Comparison of ENCODE assay signal across 24 cellular contexts in genomic region chr3:172189987-172190603, GRCh38.
A peak's percentile ranks its signal among the peaks of the same experiment; 100 is the strongest.
DNase-seq lines count a peak whose midpoint lies in the region; ATAC-seq and TF ChIP-seq lines count a peak whose summit lies in the region.
"Had no signal": no experiment of that assay in that cellular context is flagged by ENCODE, and none has a peak within 500 bp of the region (broad histone marks: within the 10 kb centered on the region; RNA-seq: fewer than 3 reads in every experiment).

No MANE protein-coding gene starts in this region.

- peaks cover 49% of the 10 kb centered on the region for H4K20me1 ChIP-seq in osteoblast (ENCODE audit: insufficient read depth, low read length)

- no peak for ATAC-seq in Panc1
- ATAC-seq: activated T-cell treated with anti-CD3 and anti-CD28 coated beads, Interleukin-2, amount 50 U/mL, for 4 hours; foreskin keratinocyte; left lobe of liver had no signal

- H3K27ac ChIP-seq in HEK293 (ENCODE audit: extremely low read depth, low read depth, low read length) (no peak overlapping the region), Panc1 (ENCODE audit: low read length) (peak overlapping the region; percentile 61), esophagus muscularis mucosa (replicated peaks in 1 of 4) (no peak overlapping the region), osteoblast (ENCODE audit: low read depth, low read length) (peak overlapping the region; percentile 52)
- H3K27ac ChIP-seq: cardiac muscle cell, foreskin keratinocyte, vagina had no signal

- CTCF ChIA-PET in HEK293 (lab: Yijun Ruan, JAX) (interaction anchor here (0.6 to 1.0 kb wide), 2 partner anchors 8 to 14 kb away, joined by 3 to 4 read pairs; no protein-coding TSS in a partner anchor), Panc1 (lab: Charles Lee) (no interaction called here)
- CTCF ChIA-PET in activated CD4-positive, alpha-beta memory T cell treated with anti-CD3 and anti-CD28 coated beads for 36 hours (lab: Charles Lee) = no interaction called here

- intact Hi-C loops in Panc1 (cut with micrococcal nuclease; ENCODE audit: unreplicated experiment) (no loop called here), esophagus muscularis mucosa (cut with DNase I) (no loop called here)
- intact Hi-C loops in activated CD4-positive, alpha-beta memory T cell treated with anti-CD3 and anti-CD28 coated beads for 36 hours (cut with micrococcal nuclease) = no loop called here

- 81% methylated on average over 7 of the region's 7 CpGs for WGBS in esophagus muscularis mucosa

- in situ Hi-C loops in Panc1 (cut with HindIII; ENCODE audit: low pct_unique_long_range_greater_than_20kb, low sequenced_read_pairs) = no loop called here

- H2AFZ ChIP-seq in osteoblast (ENCODE audit: low read length) = no peak overlapping the region

- POLR2A ChIA-PET in HEK293 (lab: Yijun Ruan, JAX) = no interaction called here
- POLR2A ChIA-PET in Panc1 (lab: Charles Lee) = interaction anchor here (0.6 kb wide), 1 partner anchor 17 kb away, joined by 3 read pairs; no protein-coding TSS in a partner anchor
- POLR2A ChIA-PET in activated CD4-positive, alpha-beta memory T cell treated with anti-CD3 and anti-CD28 coated beads for 36 hours (lab: Charles Lee) = no interaction called here

- no TSS peak for BruUV-seq in Panc1 (replicated peaks; lab: Mats Ljungman, UMichigan)

- peaks cover 6% of the 10 kb centered on the region for H3K4me1 Mint-ChIP-seq in activated CD4-positive, alpha-beta memory T cell treated with anti-CD3 and anti-CD28 coated beads for 36 hours (ENCODE audit: low read depth)
- H3K4me1 Mint-ChIP-seq: naive B cell had no signal

- H3K36me3 ChIP-seq in HEK293 (ENCODE audit: control insufficient read depth in 2 of 2, insufficient read depth in 1 of 2, low read length in 2 of 2) (no peaks in the 10 kb centered on the region), Panc1 (ENCODE audit: control insufficient read depth, insufficient read depth, low read length) (no peaks in the 10 kb centered on the region), esophagus muscularis mucosa (no peaks in the 10 kb centered on the region), osteoblast (ENCODE audit: insufficient read depth, low read length) (peaks cover 15% of the 10 kb centered on the region)
- H3K36me3 ChIP-seq: cardiac muscle cell, right atrium auricular region, vagina had no signal

- peaks cover 2% of the 10 kb centered on the region for H3K36me3 Mint-ChIP-seq in activated CD4-positive, alpha-beta memory T cell treated with anti-CD3 and anti-CD28 coated beads for 36 hours
- H3K36me3 Mint-ChIP-seq: naive B cell had no signal

- no peaks in the 10 kb centered on the region for H3K27me3 Mint-ChIP-seq in activated CD4-positive, alpha-beta memory T cell treated with anti-CD3 and anti-CD28 coated beads for 36 hours
- H3K27me3 Mint-ChIP-seq: CD4-positive, alpha-beta T cell had no signal

- 0 out of 2 replicates have a peak, but pooled peaks cover under 1% of the 10 kb centered on the region for H3K4me1 ChIP-seq in HEK293 (ENCODE audit: control insufficient read depth, insufficient read depth, low read length)
- H3K4me1 ChIP-seq in Panc1 (ENCODE audit: control insufficient read depth, insufficient read depth, low read length) = peaks cover 44% of the 10 kb centered on the region
- peaks cover 8 to 20% (median 17%) of the 10 kb centered on the region in 4 donors for H3K4me1 ChIP-seq in esophagus muscularis mucosa
- H3K4me1 ChIP-seq in osteoblast (ENCODE audit: insufficient read depth, low read length) = peaks cover 22% of the 10 kb centered on the region
- H3K4me1 ChIP-seq: foreskin keratinocyte had no signal

- H3K4me3 Mint-ChIP-seq in activated CD4-positive, alpha-beta memory T cell treated with anti-CD3 and anti-CD28 coated beads for 36 hours = no peak overlapping the region
- H3K4me3 Mint-ChIP-seq: activated T-cell treated with anti-CD3 and anti-CD28 coated beads, Interleukin-2, amount 50 U/mL, for 4 hours; CD4-positive, alpha-beta T cell; naive B cell had no signal

- TF ChIP-seq CTCF in HEK293 (tag by site-specific recombination; IDR thresholded peaks at IDR 0.05) (no peak), Panc1 (IDR thresholded peaks at IDR 0.05) (no peak), esophagus muscularis mucosa (IDR thresholded peaks at IDR 0.05) (no peak), osteoblast (IDR thresholded peaks at IDR 0.05; ENCODE audit: extremely low read depth, low read depth, low read length) (no peak)

- no peak for TF ChIP-seq POLR2A in esophagus muscularis mucosa (IDR thresholded peaks at IDR 0.05; ENCODE audit: low read depth)

- no peak overlapping the region for H3K4me2 ChIP-seq in osteoblast (ENCODE audit: insufficient read depth, low read length)

- H3K9me3 ChIP-seq in HEK293 (ENCODE audit: control insufficient read depth, insufficient read depth, low read depth, low read length) (no peaks in the 10 kb centered on the region), Panc1 (ENCODE audit: control insufficient read depth, insufficient read depth, low read depth, low read length) (no peaks in the 10 kb centered on the region), esophagus muscularis mucosa (no peaks in the 10 kb centered on the region), osteoblast (ENCODE audit: low read depth, low read length) (no peaks in the 10 kb centered on the region)
- H3K9me3 ChIP-seq: right atrium auricular region, vagina had no signal

- H3K27me3 ChIP-seq in Panc1 (ENCODE audit: control insufficient read depth, insufficient read depth, low read length) (no peaks in the 10 kb centered on the region), esophagus muscularis mucosa (no peaks in the 10 kb centered on the region), osteoblast (ENCODE audit: insufficient read depth, low read length) (no peaks in the 10 kb centered on the region)
- H3K27me3 ChIP-seq: cardiac muscle cell, foreskin keratinocyte, right atrium auricular region, vagina had no signal

- H3K27ac Mint-ChIP-seq in activated CD4-positive, alpha-beta memory T cell treated with anti-CD3 and anti-CD28 coated beads for 36 hours = no peak overlapping the region
- H3K27ac Mint-ChIP-seq: CD4-positive, alpha-beta T cell had no signal

- no peak for TF ChIP-seq EP300 in esophagus muscularis mucosa (IDR thresholded peaks at IDR 0.05)

- no peak for DNase-seq in Panc1 (ENCODE audit: low read depth, low spot score)
- DNase-seq in esophagus muscularis mucosa (ENCODE audit: extremely low spot score) = peak; percentile 21
- no peak for DNase-seq in osteoblast (ENCODE audit: insufficient read length, low spot score, missing footprints)
- no peak for DNase-seq in kidney glomerular epithelial cell (lab: John Stamatoyannopoulos, UW)
- no peak for DNase-seq in activated CD4-positive, alpha-beta T cell treated with anti-CD3 and anti-CD28 coated beads, Interleukin-2, amount 50 U/mL, for 1 hour
- DNase-seq in DMS 273 treated with DMSO at 0.1 percent for 48 hours (lab: John Stamatoyannopoulos, UW) = no peak
- no peak for DNase-seq in activated CD4-positive, alpha-beta memory T cell treated with anti-CD3 and anti-CD28 coated beads for 36 hours
- DNase-seq: activated CD4-positive, alpha-beta T cell treated with anti-CD3 and anti-CD28 coated beads for 4 hours; activated naive CD4-positive, alpha-beta T cell; activated T-cell treated with anti-CD3 and anti-CD28 coated beads, Interleukin-2, amount 50 U/mL, for 4 hours; amniotic stem cell; CD4-positive, alpha-beta T cell; foreskin keratinocyte; naive B cell; NCI-H2029 treated with DMSO at 0.1 percent for 48 hours; NCI-H524; occipital lobe; stimulated activated CD4-positive, alpha-beta T cell treated with anti-CD3 and anti-CD28 coated beads, Interleukin-4, amount 100 ng/mL, for 24 hours; stimulated activated naive CD4-positive, alpha-beta T cell treated with Interleukin-2 at 50 U/mL for 16 hours had no signal

- peaks cover 85% of the 10 kb centered on the region for H3K79me2 ChIP-seq in osteoblast (ENCODE audit: insufficient read depth, low read length)

- no peaks in the 10 kb centered on the region for H3K9me3 Mint-ChIP-seq in activated CD4-positive, alpha-beta memory T cell treated with anti-CD3 and anti-CD28 coated beads for 36 hours
- H3K9me3 Mint-ChIP-seq: activated T-cell treated with anti-CD3 and anti-CD28 coated beads, Interleukin-2, amount 50 U/mL, for 4 hours; CD4-positive, alpha-beta T cell; naive B cell had no signal

- no peak overlapping the region for H3K4me3 ChIP-seq in HEK293 (ENCODE audit: low read depth, low read length)
- H3K4me3 ChIP-seq in Panc1 (ENCODE audit: low read depth in 2 of 2, low read length in 2 of 2) = no peak overlapping the region
- no peak overlapping the region for H3K4me3 ChIP-seq in esophagus muscularis mucosa
- H3K4me3 ChIP-seq in osteoblast (ENCODE audit: insufficient read depth, low read length) = no peak overlapping the region
- H3K4me3 ChIP-seq: cardiac muscle cell, right atrium auricular region, vagina had no signal

TF ChIP-seq in HEK293, 187 proteins besides CTCF, POLR2A, EP300 and RAD21 (continues in another document):
- no peak for TF ChIP-seq PATZ1 (tag by site-specific recombination; IDR thresholded peaks at IDR 0.05)
- no peak for TF ChIP-seq ZNF174 (tag by site-specific recombination; IDR thresholded peaks at IDR 0.05)
- TF ChIP-seq ZNF701 (tag by site-specific recombination; IDR thresholded peaks at IDR 0.05) = no peak
- no peak for TF ChIP-seq ZNF449 (tag by site-specific recombination; IDR thresholded peaks at IDR 0.05)

Comparison
In these comparisons a context has a peak if more than half of its experiments do, and no peak if none do; other contexts are left out.
1. H3K27ac ChIP-seq: peak in Panc1 (single experiment) and osteoblast (single experiment); none in HEK293 (single experiment) and esophagus muscularis mucosa (0 of 4).